In genomic region chr12:67632005-67632404, GRCh38 we compare ENCODE assay signal across 1 cellular context.
TF ChIP-seq lines count a peak whose summit lies in the region.

No MANE protein-coding gene starts in this region.

TF ChIP-seq in SK-N-SH, 30 proteins besides CTCF, POLR2A, EP300 and RAD21 (continued from another document):
- no peak for TF ChIP-seq RXRA (IDR thresholded peaks at IDR 0.05; ENCODE audit: borderline replicate concordance, low read depth)
- TF ChIP-seq TEAD4 (IDR thresholded peaks at IDR 0.05; ENCODE audit: borderline replicate concordance, insufficient read depth), result no peak
- no peak for TF ChIP-seq CHD2 (IDR thresholded peaks at IDR 0.05; ENCODE audit: low read length, partially characterized antibody)
- no peak for TF ChIP-seq SIN3A (IDR thresholded peaks at IDR 0.05; ENCODE audit: borderline replicate concordance, low read depth, low read length)
- TF ChIP-seq POLR2AphosphoS5 (IDR thresholded peaks at IDR 0.05; ENCODE audit: low read depth, low read length), result no peak
- TF ChIP-seq GABPA (IDR thresholded peaks at IDR 0.05; ENCODE audit: low read depth), result no peak
- no peak for TF ChIP-seq NRF1 (IDR thresholded peaks at IDR 0.05; ENCODE audit: low read depth, low read length)
- TF ChIP-seq ZBTB33 (IDR thresholded peaks at IDR 0.05; ENCODE audit: borderline replicate concordance, low read depth), result no peak
- TF ChIP-seq, protein P1, sequence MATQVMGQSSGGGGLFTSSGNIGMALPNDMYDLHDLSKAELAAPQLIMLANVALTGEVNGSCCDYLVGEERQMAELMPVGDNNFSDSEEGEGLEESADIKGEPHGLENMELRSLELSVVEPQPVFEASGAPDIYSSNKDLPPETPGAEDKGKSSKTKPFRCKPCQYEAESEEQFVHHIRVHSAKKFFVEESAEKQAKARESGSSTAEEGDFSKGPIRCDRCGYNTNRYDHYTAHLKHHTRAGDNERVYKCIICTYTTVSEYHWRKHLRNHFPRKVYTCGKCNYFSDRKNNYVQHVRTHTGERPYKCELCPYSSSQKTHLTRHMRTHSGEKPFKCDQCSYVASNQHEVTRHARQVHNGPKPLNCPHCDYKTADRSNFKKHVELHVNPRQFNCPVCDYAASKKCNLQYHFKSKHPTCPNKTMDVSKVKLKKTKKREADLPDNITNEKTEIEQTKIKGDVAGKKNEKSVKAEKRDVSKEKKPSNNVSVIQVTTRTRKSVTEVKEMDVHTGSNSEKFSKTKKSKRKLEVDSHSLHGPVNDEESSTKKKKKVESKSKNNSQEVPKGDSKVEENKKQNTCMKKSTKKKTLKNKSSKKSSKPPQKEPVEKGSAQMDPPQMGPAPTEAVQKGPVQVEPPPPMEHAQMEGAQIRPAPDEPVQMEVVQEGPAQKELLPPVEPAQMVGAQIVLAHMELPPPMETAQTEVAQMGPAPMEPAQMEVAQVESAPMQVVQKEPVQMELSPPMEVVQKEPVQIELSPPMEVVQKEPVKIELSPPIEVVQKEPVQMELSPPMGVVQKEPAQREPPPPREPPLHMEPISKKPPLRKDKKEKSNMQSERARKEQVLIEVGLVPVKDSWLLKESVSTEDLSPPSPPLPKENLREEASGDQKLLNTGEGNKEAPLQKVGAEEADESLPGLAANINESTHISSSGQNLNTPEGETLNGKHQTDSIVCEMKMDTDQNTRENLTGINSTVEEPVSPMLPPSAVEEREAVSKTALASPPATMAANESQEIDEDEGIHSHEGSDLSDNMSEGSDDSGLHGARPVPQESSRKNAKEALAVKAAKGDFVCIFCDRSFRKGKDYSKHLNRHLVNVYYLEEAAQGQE (IDR thresholded peaks at IDR 0.05; ENCODE audit: low read depth, low read length), result no peak
- TF ChIP-seq TAF1 (IDR thresholded peaks at IDR 0.05; ENCODE audit: borderline replicate concordance, low read depth, low read length), result no peak
